Comparison of ENCODE assay signal across 8 cellular contexts in the genomic region with DNA sequence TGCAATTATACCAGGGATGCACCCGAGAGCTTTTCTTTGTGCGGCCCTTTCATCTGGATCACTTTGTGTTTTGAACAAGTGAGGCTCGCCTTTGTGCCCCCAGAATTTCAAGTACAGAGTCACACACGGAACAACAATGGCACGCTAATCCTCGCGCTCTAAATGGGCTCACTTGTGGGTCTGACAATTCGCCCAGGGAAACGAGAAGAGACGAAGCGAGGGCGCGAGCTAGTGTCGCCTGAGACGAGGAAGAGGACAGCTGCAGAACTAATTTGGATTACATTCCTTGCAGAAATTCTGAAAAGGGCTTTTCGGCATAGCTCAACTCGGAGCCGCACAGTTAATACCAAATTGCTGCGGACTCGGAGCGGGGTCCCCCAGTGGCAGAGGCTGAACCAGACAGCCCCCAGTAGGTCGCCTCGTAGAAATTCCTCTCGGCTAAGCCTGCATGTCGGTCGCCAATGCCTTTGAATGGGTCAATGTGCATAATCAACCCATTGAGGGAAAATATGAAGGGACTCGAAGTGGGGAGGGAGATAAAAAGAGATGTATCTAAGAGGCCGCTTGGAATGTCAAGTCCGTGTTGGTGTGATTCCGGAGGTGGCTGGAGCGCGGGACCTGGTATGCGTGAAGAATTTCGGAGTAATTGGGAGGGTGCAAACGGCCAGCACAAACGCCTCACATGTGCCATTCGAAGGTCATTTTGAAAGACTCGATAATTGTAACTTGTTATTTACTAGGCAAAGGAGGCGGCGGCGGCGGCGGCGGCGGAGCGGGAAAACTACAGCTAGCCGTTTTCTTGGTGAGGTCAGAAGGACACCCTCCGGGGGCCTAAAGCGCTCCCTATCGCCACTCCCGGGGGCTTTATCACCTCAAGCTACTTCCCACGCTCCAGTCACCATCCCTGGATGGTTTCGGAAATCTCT. TPM values are rescaled to one million over a fixed set of nuclear protein-coding genes. Genes with fewer than 3 reads are reported as not detected.
A peak's percentile ranks its signal among the peaks of the same experiment; 100 is the strongest.
DNase-seq lines count a peak whose midpoint lies in the region; ATAC-seq and TF ChIP-seq lines count a peak whose summit lies in the region.

No MANE protein-coding gene starts in this region.

- TF ChIP-seq POLR2A in testis (IDR thresholded peaks at IDR 0.05): no peak

- H3K27ac ChIP-seq in liver (ENCODE audit: low read depth in 1 of 2, low read length in 2 of 2) (no peak overlapping the region), testis (peak overlapping the region; percentile 82 to 91)

- H3K27me3 ChIP-seq in liver (ENCODE audit: control insufficient read depth in 4 of 4, insufficient read depth in 4 of 4, low read length in 3 of 4): peaks cover 0 to 17% (median 7%) of the 10 kb centered on the region in 4 donors
- no peaks in the 10 kb centered on the region for H3K27me3 ChIP-seq in testis

- TF ChIP-seq CTCF in cardiac fibroblast (IDR thresholded peaks at IDR 0.05; ENCODE audit: low read depth, low read length) (no peak), liver (IDR thresholded peaks at IDR 0.05; ENCODE audit: low read depth, low read length, missing input control) (no peak), testis (IDR thresholded peaks at IDR 0.05) (no peak)

- peak overlapping the region; percentile 33 to 57 for H3K4me3 ChIP-seq in cardiac fibroblast (replicated peaks in 1 of 2; ENCODE audit: low read depth in 2 of 2, low read length in 2 of 2)
- peak overlapping the region in 2 of 3 donors; percentile 2 to 56 for H3K4me3 ChIP-seq in liver (ENCODE audit: low read depth in 1 of 3, low read length in 3 of 3)
- peak overlapping the region; percentile 60 to 79 for H3K4me3 ChIP-seq in testis

- ATAC-seq in Right ventricle myocardium inferior (no peak), HG02798 (IDR thresholded peaks at IDR 0.05; ENCODE audit: poor library complexity, unreplicated experiment) (no peak)

- H3K9me3 ChIP-seq in liver (ENCODE audit: control insufficient read depth in 4 of 4, low read length in 3 of 4): no peaks in the 10 kb centered on the region
- no peaks in the 10 kb centered on the region for H3K9me3 ChIP-seq in testis

- no peak overlapping the region for H3K9ac ChIP-seq in liver (ENCODE audit: low read depth in 1 of 2, low read length in 2 of 2)

- no peak for TF ChIP-seq RAD21 in liver (IDR thresholded peaks at IDR 0.05)

- intact Hi-C loops in Right ventricle myocardium inferior (cut with DNase I): loop anchor here (5.0 to 10.0 kb wide), 4 partner anchors 134 to 634 kb away; no protein-coding TSS in a partner anchor
- intact Hi-C loops in cardiac septum (cut with DNase I): loop anchor here (5.0 to 10.0 kb wide), 2 partner anchors 172 to 389 kb away; no protein-coding TSS in a partner anchor
- intact Hi-C loops in testis (cut with DNase I; ENCODE audit: low total_unique reads): no loop called here

- WGBS in liver: 4% methylated on average over 53 of the region's 53 CpGs
- WGBS in testis, 2 donors: 2 to 5% methylated on average over 53 of the region's 53 CpGs

- H3K4me1 ChIP-seq in liver (ENCODE audit: control insufficient read depth in 4 of 4, insufficient read depth in 4 of 4, low read length in 3 of 4): peaks cover 11 to 30% (median 22%) of the 10 kb centered on the region in 4 donors
- no peaks in the 10 kb centered on the region for H3K4me1 ChIP-seq in testis

- no peaks in the 10 kb centered on the region for H3K36me3 ChIP-seq in liver (ENCODE audit: control insufficient read depth in 4 of 4, insufficient read depth in 3 of 4, low read depth in 1 of 4, low read length in 3 of 4)
- no peaks in the 10 kb centered on the region for H3K36me3 ChIP-seq in testis (ENCODE audit: low read depth, missing control alignments)

- DNase-seq in Right ventricle myocardium inferior (ENCODE audit: missing footprints): peak; percentile 63
- DNase-seq in cardiac septum (ENCODE audit: low spot score): no peak
- DNase-seq in cardiac fibroblast (ENCODE audit: low read depth in 2 of 2): no peak
- peak; percentile 60 for DNase-seq in testis
- no peak for DNase-seq in SW 1271 (lab: John Stamatoyannopoulos, UW)
- DNase-seq in 8988T: no peak

TF ChIP-seq in liver, 16 proteins besides CTCF, POLR2A, EP300 and RAD21:
- TF ChIP-seq SP1 (IDR thresholded peaks at IDR 0.05) (no peak), NR2F2 (IDR thresholded peaks at IDR 0.05) (no peak), JUND (IDR thresholded peaks at IDR 0.05) (no peak), YY1 (IDR thresholded peaks at IDR 0.05) (no peak), GABPA (IDR thresholded peaks at IDR 0.05 in 1 of 2, conservative IDR thresholded peaks at IDR 0.05 in 1 of 2) (no peak), HNF4A (conservative IDR thresholded peaks at IDR 0.05) (no peak), ZBTB33 (IDR thresholded peaks at IDR 0.05) (no peak), ATF3 (IDR thresholded peaks at IDR 0.05) (no peak), HNF4G (IDR thresholded peaks at IDR 0.05) (no peak), EGR1 (IDR thresholded peaks at IDR 0.05; ENCODE audit: low read depth in 2 of 2) (no peak), FOXA1 (IDR thresholded peaks at IDR 0.05) (no peak), FOXA2 (IDR thresholded peaks at IDR 0.05) (no peak), TAF1 (conservative IDR thresholded peaks at IDR 0.05) (no peak), RXRA (IDR thresholded peaks at IDR 0.05) (no peak)
- TF ChIP-seq, protein P1, sequence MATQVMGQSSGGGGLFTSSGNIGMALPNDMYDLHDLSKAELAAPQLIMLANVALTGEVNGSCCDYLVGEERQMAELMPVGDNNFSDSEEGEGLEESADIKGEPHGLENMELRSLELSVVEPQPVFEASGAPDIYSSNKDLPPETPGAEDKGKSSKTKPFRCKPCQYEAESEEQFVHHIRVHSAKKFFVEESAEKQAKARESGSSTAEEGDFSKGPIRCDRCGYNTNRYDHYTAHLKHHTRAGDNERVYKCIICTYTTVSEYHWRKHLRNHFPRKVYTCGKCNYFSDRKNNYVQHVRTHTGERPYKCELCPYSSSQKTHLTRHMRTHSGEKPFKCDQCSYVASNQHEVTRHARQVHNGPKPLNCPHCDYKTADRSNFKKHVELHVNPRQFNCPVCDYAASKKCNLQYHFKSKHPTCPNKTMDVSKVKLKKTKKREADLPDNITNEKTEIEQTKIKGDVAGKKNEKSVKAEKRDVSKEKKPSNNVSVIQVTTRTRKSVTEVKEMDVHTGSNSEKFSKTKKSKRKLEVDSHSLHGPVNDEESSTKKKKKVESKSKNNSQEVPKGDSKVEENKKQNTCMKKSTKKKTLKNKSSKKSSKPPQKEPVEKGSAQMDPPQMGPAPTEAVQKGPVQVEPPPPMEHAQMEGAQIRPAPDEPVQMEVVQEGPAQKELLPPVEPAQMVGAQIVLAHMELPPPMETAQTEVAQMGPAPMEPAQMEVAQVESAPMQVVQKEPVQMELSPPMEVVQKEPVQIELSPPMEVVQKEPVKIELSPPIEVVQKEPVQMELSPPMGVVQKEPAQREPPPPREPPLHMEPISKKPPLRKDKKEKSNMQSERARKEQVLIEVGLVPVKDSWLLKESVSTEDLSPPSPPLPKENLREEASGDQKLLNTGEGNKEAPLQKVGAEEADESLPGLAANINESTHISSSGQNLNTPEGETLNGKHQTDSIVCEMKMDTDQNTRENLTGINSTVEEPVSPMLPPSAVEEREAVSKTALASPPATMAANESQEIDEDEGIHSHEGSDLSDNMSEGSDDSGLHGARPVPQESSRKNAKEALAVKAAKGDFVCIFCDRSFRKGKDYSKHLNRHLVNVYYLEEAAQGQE (IDR thresholded peaks at IDR 0.05): no peak
- TF ChIP-seq, protein P2, sequence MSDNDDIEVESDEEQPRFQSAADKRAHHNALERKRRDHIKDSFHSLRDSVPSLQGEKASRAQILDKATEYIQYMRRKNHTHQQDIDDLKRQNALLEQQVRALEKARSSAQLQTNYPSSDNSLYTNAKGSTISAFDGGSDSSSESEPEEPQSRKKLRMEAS (IDR thresholded peaks at IDR 0.05): no peak

RNA-seq across cellular contexts. Expression of gene ERBB4, which starts 2.0 kb away (rescaled TPM):
- total RNA-seq in Right ventricle myocardium inferior (12.4 TPM), cardiac septum (13.8 TPM), liver (under 1 TPM in 1 of 2 donors, not detected in 1; 0.42 TPM), testis (10 to 100 TPM; 47.7 to 62.7 TPM)
- polyA plus RNA-seq in liver (under 1 TPM in 1 of 2 donors, not detected in 1; 0.03 TPM), testis (ENCODE audit: insufficient read depth, low read depth, low replicate concordance) (6.1 TPM)

Comparison
In these comparisons a context has a peak if more than half of its experiments do, and no peak if none do; other contexts are left out.
1. DNase-seq: peak in Right ventricle myocardium inferior (single experiment) and testis (single experiment); none in cardiac septum (single experiment), cardiac fibroblast (0 of 2), SW 1271 (0 of 2) and 8988T (single experiment).
2. H3K27ac ChIP-seq: peak in testis (2 of 2); none in liver (0 of 2).
3. Peak in every context shown above with its lines, with median percentiles within 50 percentile points of each other: H3K4me3 ChIP-seq.